22 cellular contexts compared by ENCODE assay signal in genomic region chr10:46309511-46310142, GRCh38. TPM values are rescaled to one million over a fixed set of nuclear protein-coding genes. Genes with fewer than 3 reads are reported as not detected.
DNase-seq lines count a peak whose midpoint lies in the region; ATAC-seq, FAIRE-seq and TF ChIP-seq lines count a peak whose summit lies in the region.
"Had no signal": no experiment of that assay in that cellular context is flagged by ENCODE, and none has a peak within 500 bp of the region (broad histone marks: within the 10 kb centered on the region; RNA-seq: fewer than 3 reads in every experiment).

No MANE protein-coding gene starts in this region.

- H3K9ac ChIP-seq in K562 (ENCODE audit: insufficient read depth in 1 of 2, low read depth in 2 of 2, low read length in 2 of 2), result no peak overlapping the region

- no peaks in the 10 kb centered on the region for H3K79me2 ChIP-seq in K562 (ENCODE audit: control insufficient read depth, insufficient read depth, low read length)

- H3K36me3 ChIP-seq in K562 (ENCODE audit: control insufficient read depth, insufficient read depth, low read length), result no peaks in the 10 kb centered on the region
- no peaks in the 10 kb centered on the region for H3K36me3 ChIP-seq in neutrophil
- H3K36me3 ChIP-seq in transverse colon, result no peaks in the 10 kb centered on the region

- no peaks in the 10 kb centered on the region for H3K4me1 Mint-ChIP-seq in activated naive CD4-positive, alpha-beta T cell treated with anti-CD3 and anti-CD28 coated beads for 36 hours (ENCODE audit: low read depth)

- TF ChIP-seq RAD21 in K562 (CRISPR knock-in tag; conservative IDR thresholded peaks at IDR 0.05 in 1 of 2, IDR thresholded peaks at IDR 0.05 in 1 of 2), result no peak

- H3K9me1 ChIP-seq in K562 (ENCODE audit: control insufficient read depth, insufficient read depth, low read length), result no peaks in the 10 kb centered on the region

- no peaks in the 10 kb centered on the region for H3K27me3 Mint-ChIP-seq in activated naive CD4-positive, alpha-beta T cell treated with anti-CD3 and anti-CD28 coated beads for 36 hours (ENCODE audit: low read depth)

- H3K4me2 ChIP-seq in K562 (ENCODE audit: insufficient read depth, low read length), result no peak overlapping the region
- H3K4me2 ChIP-seq: A549 had no signal

- H3K36me3 Mint-ChIP-seq in activated naive CD4-positive, alpha-beta T cell treated with anti-CD3 and anti-CD28 coated beads for 36 hours (ENCODE audit: low read depth), result no peaks in the 10 kb centered on the region

- H3K27ac Mint-ChIP-seq in activated naive CD4-positive, alpha-beta T cell treated with anti-CD3 and anti-CD28 coated beads for 36 hours, result no peak overlapping the region
- H3K27ac Mint-ChIP-seq: HFFc6 had no signal

- TF ChIP-seq CTCF in K562 (IDR thresholded peaks at IDR 0.05 in 2 of 3, conservative IDR thresholded peaks at IDR 0.05 in 1 of 3; ENCODE audit: insufficient read depth in 2 of 3, low read depth in 1 of 3, low read length in 3 of 3), result no peak
- no peak for TF ChIP-seq CTCF in neutrophil (IDR thresholded peaks at IDR 0.05)
- no peak for TF ChIP-seq CTCF in transverse colon (IDR thresholded peaks at IDR 0.05)

- BruUV-seq in K562 (replicated peaks; lab: Mats Ljungman, UMichigan), result no TSS peak

- peak; percentile 1 for DNase-seq in activated naive CD4-positive, alpha-beta T cell treated with Interleukin-2 at 50 U/mL for 16 hours
- no peak for DNase-seq in activated naive CD4-positive, alpha-beta T cell treated with anti-CD3 and anti-CD28 coated beads for 36 hours
- DNase-seq in K562 (ENCODE audit: extremely low read depth in 1 of 4, low spot score in 3 of 4), result no peak
- DNase-seq in transverse colon, result peak; percentile 3
- no peak for DNase-seq in GM19240 (ENCODE audit: insufficient read length, low spot score)
- no peak for DNase-seq in C1 segment of cervical spinal cord (lab: John Stamatoyannopoulos, UW)
- DNase-seq in SK-N-DZ (ENCODE audit: low spot score), result no peak
- DNase-seq: DMS79, HFFc6, NCI-H1417 treated with DMSO at 0.1 percent for 48 hours, NCI-H2029, NCI-H345, NCI-H526, PC-3 had no signal

- CTCF ChIA-PET in activated naive CD4-positive, alpha-beta T cell treated with anti-CD3 and anti-CD28 coated beads for 36 hours (lab: Charles Lee), result no interaction called here
- CTCF ChIA-PET in K562 (lab: Yijun Ruan, JAX; ENCODE audit: low intra/inter-chr PET ratio), result no interaction called here

- no peaks in the 10 kb centered on the region for H3K9me3 Mint-ChIP-seq in activated naive CD4-positive, alpha-beta T cell treated with anti-CD3 and anti-CD28 coated beads for 36 hours
- H3K9me3 Mint-ChIP-seq: HFFc6 had no signal

- TF ChIP-seq EP300 in K562 (IDR thresholded peaks at IDR 0.05; ENCODE audit: low read length) (no peak), transverse colon (IDR thresholded peaks at IDR 0.05; ENCODE audit: low read depth) (no peak)

- H3K4me3 Mint-ChIP-seq in activated naive CD4-positive, alpha-beta T cell treated with anti-CD3 and anti-CD28 coated beads for 36 hours, result no peak overlapping the region
- H3K4me3 Mint-ChIP-seq: HFFc6 had no signal

- peaks cover 14% of the 10 kb centered on the region for H4K20me1 ChIP-seq in K562 (replicated peaks; ENCODE audit: control insufficient read depth, insufficient read depth, low read length)

- in situ Hi-C loops in K562 (cut with MboI), result no loop called here
- in situ Hi-C loops in transverse colon (cut with MboI; ENCODE audit: low pct_ligation_motif_present in 1 of 4, low pct_unique_long_range_greater_than_20kb in 1 of 4, low sequenced_read_pairs in 3 of 4), result no loop called here

- ATAC-seq in K562, result peak; percentile 16
- ATAC-seq: PC-3 had no signal

- TF ChIP-seq POLR2A in K562 (conservative IDR thresholded peaks at IDR 0.05) (no peak), transverse colon (IDR thresholded peaks at IDR 0.05) (no peak)

- H3K4me1 ChIP-seq in K562 (replicated peaks in 1 of 2; ENCODE audit: control insufficient read depth in 2 of 2, insufficient read depth in 2 of 2, low read length in 2 of 2), result peaks cover 0 to 9% of the 10 kb centered on the region in 2 experiments; a peak in 1 of 5 replicates
- H3K4me1 ChIP-seq in neutrophil (ENCODE audit: control insufficient read depth in 1 of 2, insufficient read depth in 1 of 2, low read depth in 1 of 2, low read length in 1 of 2), result peaks cover 64 to 76% of the 10 kb centered on the region in 2 experiments
- no peaks in the 10 kb centered on the region for H3K4me1 ChIP-seq in transverse colon
- H3K4me1 ChIP-seq: A549 had no signal

- POLR2A ChIA-PET in K562 (lab: Yijun Ruan, JAX), result interaction anchor here (1.1 to 1.4 kb wide), 2 partner anchors 14 to 18 kb away, joined by 3 to 4 read pairs; no protein-coding TSS in a partner anchor

- intact Hi-C loops in activated naive CD4-positive, alpha-beta T cell treated with anti-CD3 and anti-CD28 coated beads for 36 hours (cut with micrococcal nuclease), result no loop called here
- intact Hi-C loops in K562 (cut with micrococcal nuclease) (no loop called here), transverse colon (cut with DNase I; ENCODE audit: low total_unique reads) (no loop called here)

- H3K27ac ChIP-seq in K562 (ENCODE audit: extremely low read depth, low read depth, low read length), result no peak overlapping the region
- H3K27ac ChIP-seq in neutrophil, result peak overlapping the region; percentile 61
- H3K27ac ChIP-seq in transverse colon, result no peak overlapping the region
- H3K27ac ChIP-seq: RWPE1 had no signal

- FAIRE-seq in K562 (lab: Jason Lieb, UNC), result no peak
- FAIRE-seq: A549, D721Med, H54, HepG2 had no signal

- H3K27me3 ChIP-seq in K562 (ENCODE audit: control insufficient read depth in 2 of 2, insufficient read depth in 2 of 2, low read length in 2 of 2), result peaks cover 29 to 82% of the 10 kb centered on the region in 2 experiments; a peak in 4 of 5 replicates
- H3K27me3 ChIP-seq in neutrophil, result no peaks in the 10 kb centered on the region
- no peaks in the 10 kb centered on the region for H3K27me3 ChIP-seq in transverse colon

- under 1% methylated on average over 9 of the region's 9 CpGs for WGBS in K562 (ENCODE audit: insufficient coverage, low coverage, missing lambda C conversion rate)
- 85% methylated on average over 9 of the region's 9 CpGs; no CpG with 5 or more reads in 1 of the 2 donors for WGBS in transverse colon (ENCODE audit: low coverage in 1 of 2), 2 donors

- H2AFZ ChIP-seq in K562 (ENCODE audit: low read depth, low read length), result no peak overlapping the region

- H3K9me3 ChIP-seq in K562 (replicated peaks; ENCODE audit: control insufficient read depth, insufficient read depth, low read depth, low read length) (no peaks in the 10 kb centered on the region), neutrophil (no peaks in the 10 kb centered on the region), transverse colon (no peaks in the 10 kb centered on the region)
- H3K9me3 ChIP-seq: A549 had no signal

- H3K4me3 ChIP-seq in K562 (no peak overlapping the region), neutrophil (ENCODE audit: low read depth in 1 of 2, low read length in 1 of 2) (no peak overlapping the region), transverse colon (no peak overlapping the region)
- H3K4me3 ChIP-seq: A549 had no signal

TF ChIP-seq in K562, 482 proteins besides CTCF, POLR2A, EP300 and RAD21:
- no peak for TF ChIP-seq CBFA2T3 (IDR thresholded peaks at IDR 0.05)
- TF ChIP-seq ZBTB34 (CRISPR knock-in tag; IDR thresholded peaks at IDR 0.05), result no peak

RNA-seq across cellular contexts. Expression of gene ANTXRL, which starts 22.8 kb away (rescaled TPM):
- not detected for total RNA-seq in activated naive CD4-positive, alpha-beta T cell treated with anti-CD3 and anti-CD28 coated beads for 36 hours
- total RNA-seq in K562 (2011; cell fraction: chromatin; rRNA removed; ENCODE audit: low replicate concordance), result not detected in 2 replicates
- not detected in 2 replicates for total RNA-seq in K562 (2011; cell fraction: nucleolus; rRNA removed)
- not detected in 2 replicates for total RNA-seq in K562 (2011; cell fraction: nucleoplasm; rRNA removed)
- total RNA-seq in K562 (2014; rRNA removed), result not detected in 2 replicates
- not detected in 2 replicates for total RNA-seq in K562 (2014; rRNA removed; fragmentation: Illumina TruSeq; extraction: Trizol)
- total RNA-seq in K562 (2015; rRNA removed; fragmentation: Illumina TruSeq; extraction: Trizol), result not detected in 2 replicates
- total RNA-seq in K562 (2021), result not detected in 2 replicates
- not detected in 2 replicates for polyA plus RNA-seq in K562 (2011; rRNA removed)
- polyA plus RNA-seq in K562 (2011; cell fraction: cytosol; rRNA removed), result not detected in 2 replicates
- not detected in 2 replicates for polyA plus RNA-seq in K562 (2011; cell fraction: nucleus; rRNA removed)
- 0.07 TPM in 1 of 2 replicates, not detected in the other for polyA plus RNA-seq in K562 (2012)
- not detected in 2 replicates for polyA plus RNA-seq in K562 (2014; fragmentation: Illumina TruSeq; extraction: Trizol)
- polyA plus RNA-seq in K562 (2014; fragmentation: Nextera tagmentation; extraction: Ambion mirVana), result not detected
- polyA plus RNA-seq in K562 (2014; rRNA removed), result not detected in 2 replicates
- polyA minus RNA-seq in K562 (2011; rRNA and poly(A)+ RNA removed), result not detected in 2 replicates
- polyA minus RNA-seq in K562 (2011; cell fraction: cytosol; rRNA and poly(A)+ RNA removed), result not detected in 2 replicates
- polyA minus RNA-seq in K562 (2011; cell fraction: nucleus; rRNA and poly(A)+ RNA removed), result not detected in 2 replicates
- not detected for total RNA-seq in transverse colon
- polyA plus RNA-seq in SK-N-DZ (2014; cell fraction: cytosol; rRNA removed), result not detected in 2 replicates
- not detected in 2 replicates for polyA plus RNA-seq in SK-N-DZ (2014; cell fraction: nucleus; rRNA removed)
- total RNA-seq: HepG2, HFFc6, M059J, PC-3 had no signal
- polyA plus RNA-seq: BJ, HepG2 had no signal

Comparison
In these comparisons a context has a peak if more than half of its experiments do, and no peak if none do; other contexts are left out.
1. DNase-seq: peak in activated naive CD4-positive, alpha-beta T cell treated with Interleukin-2 at 50 U/mL for 16 hours (single experiment) and transverse colon (single experiment); none in activated naive CD4-positive, alpha-beta T cell treated with anti-CD3 and anti-CD28 coated beads for 36 hours (single experiment), K562 (0 of 4), GM19240 (single experiment), C1 segment of cervical spinal cord (0 of 14) and SK-N-DZ (single experiment).